ENCODE assay signal across 11 cellular contexts in genomic region chr6:80143312-80143960, GRCh38. TPM values are rescaled to one million over a fixed set of nuclear protein-coding genes. Genes with fewer than 3 reads are reported as not detected.
DNase-seq lines count a peak whose midpoint lies in the region; ATAC-seq and TF ChIP-seq lines count a peak whose summit lies in the region.
"Had no signal": no experiment of that assay in that cellular context is flagged by ENCODE, and none has a peak within 500 bp of the region (broad histone marks: within the 10 kb centered on the region; RNA-seq: fewer than 3 reads in every experiment).

No MANE protein-coding gene starts in this region.

- H3K36me3 ChIP-seq in tibial artery: peaks cover 0 to under 1% (median 0%) of the 10 kb centered on the region in 3 donors
- H3K36me3 ChIP-seq: HAP-1 had no signal

- no peak for ATAC-seq in GM18868 (IDR thresholded peaks at IDR 0.05; ENCODE audit: unreplicated experiment)
- ATAC-seq in HG03439 (IDR thresholded peaks at IDR 0.05; ENCODE audit: unreplicated experiment): no peak
- no peak for ATAC-seq in GM21360 (IDR thresholded peaks at IDR 0.05; ENCODE audit: unreplicated experiment)

- H3K9me3 ChIP-seq in tibial artery: no peaks in the 10 kb centered on the region
- H3K9me3 ChIP-seq: HAP-1 had no signal

- peak overlapping the region; percentile 52 to 62 for H3K27ac ChIP-seq in tibial artery
- H3K27ac ChIP-seq: epithelial cell of prostate had no signal

- H3K27me3 Mint-ChIP-seq in T-helper 2 cell treated with Interferon-gamma antibody and Interleukin-4, amounts not matched to agents 5 μg/mL and 100 μg/mL, for 36 hours (ENCODE audit: low read depth): no peaks in the 10 kb centered on the region

- H3K27ac Mint-ChIP-seq in T-helper 2 cell treated with Interferon-gamma antibody and Interleukin-4, amounts not matched to agents 5 μg/mL and 100 μg/mL, for 36 hours: no peak overlapping the region
- H3K27ac Mint-ChIP-seq: T-helper 1 cell treated with Interleukin-12 subunit alpha and Interleukin-12 subunit beta and Interleukin-4 antibody, amounts not matched to agents 30 μg/mL and 1 μg/mL, for 36 hours had no signal

- H3K4me1 ChIP-seq in tibial artery: peaks cover 0 to 40% (median 25%) of the 10 kb centered on the region in 4 donors
- H3K4me1 ChIP-seq: HAP-1 had no signal

- H3K4me1 Mint-ChIP-seq in T-helper 2 cell treated with Interferon-gamma antibody and Interleukin-4, amounts not matched to agents 5 μg/mL and 100 μg/mL, for 36 hours (ENCODE audit: low read depth): peaks cover 5% of the 10 kb centered on the region

- H3K4me3 ChIP-seq in tibial artery: no peak overlapping the region
- H3K4me3 ChIP-seq: HAP-1 had no signal

- no peaks in the 10 kb centered on the region for H3K27me3 ChIP-seq in tibial artery

- H3K4me3 Mint-ChIP-seq in T-helper 2 cell treated with Interferon-gamma antibody and Interleukin-4, amounts not matched to agents 5 μg/mL and 100 μg/mL, for 36 hours: no peak overlapping the region
- H3K4me3 Mint-ChIP-seq: T-helper 1 cell treated with Interleukin-12 subunit alpha and Interleukin-12 subunit beta and Interleukin-4 antibody, amounts not matched to agents 30 μg/mL and 1 μg/mL, for 36 hours had no signal

- TF ChIP-seq CTCF in tibial artery (IDR thresholded peaks at IDR 0.05): no peak

- H3K36me3 Mint-ChIP-seq in T-helper 2 cell treated with Interferon-gamma antibody and Interleukin-4, amounts not matched to agents 5 μg/mL and 100 μg/mL, for 36 hours (ENCODE audit: low read depth): peaks cover 14% of the 10 kb centered on the region

- intact Hi-C loops in tibial artery (cut with DNase I; ENCODE audit: low total_unique reads): no loop called here

- H3K9me3 Mint-ChIP-seq in T-helper 2 cell treated with Interferon-gamma antibody and Interleukin-4, amounts not matched to agents 5 μg/mL and 100 μg/mL, for 36 hours: no peaks in the 10 kb centered on the region
- H3K9me3 Mint-ChIP-seq: T-helper 1 cell treated with Interleukin-12 subunit alpha and Interleukin-12 subunit beta and Interleukin-4 antibody, amounts not matched to agents 30 μg/mL and 1 μg/mL, for 36 hours had no signal

- DNase-seq in HT-29 (ENCODE audit: low spot score) (peak; percentile 97), amygdala (lab: John Stamatoyannopoulos, UW) (peak in 32 of 56 donors; percentile 0 to 58 (median 6)), hepatic stellate cell (ENCODE audit: low spot score) (peak; percentile 13), tibial artery (peak; percentile 84 to 85)
- no peak for DNase-seq in T-helper 2 cell treated with Interferon-gamma antibody and Interleukin-4, amounts not matched to agents 5 μg/mL and 100 μg/mL, for 36 hours (ENCODE audit: low spot score)

RNA-seq across cellular contexts. Expression of gene BCKDHB, which starts 37.0 kb away (rescaled TPM):
- 25.0 and 27.0 TPM in 2 replicates for total RNA-seq in HT-29 (2014; rRNA removed; shearing (Covaris generic))
